19 cellular contexts compared by ENCODE assay signal in genomic region chr2:233255151-233255550, GRCh38.
DNase-seq lines count a peak whose midpoint lies in the region; TF ChIP-seq lines count a peak whose summit lies in the region.
"Had no signal": no experiment of that assay in that cellular context is flagged by ENCODE, and none has a peak within 500 bp of the region (broad histone marks: within the 10 kb centered on the region; RNA-seq: fewer than 3 reads in every experiment).

No MANE protein-coding gene starts in this region.

- H3K36me3 Mint-ChIP-seq in activated T-cell treated with anti-CD3 and anti-CD28 coated beads, Interleukin-2, amount 50 U/mL, for 24 hours (ENCODE audit: low read depth), result peaks cover 76% of the 10 kb centered on the region

- peak overlapping the region; percentile 94 for H3K4me2 ChIP-seq in Loucy (ENCODE audit: low read depth, low read length, poor library complexity, severe bottlenecking)

- H3K9ac ChIP-seq in Loucy (ENCODE audit: low read depth, low read length, poor library complexity, severe bottlenecking), result no peak overlapping the region
- no peak overlapping the region for H3K9ac ChIP-seq in rectal smooth muscle tissue (ENCODE audit: low read length)

- H3K36me3 ChIP-seq in Loucy (ENCODE audit: insufficient read depth, low read length), result peaks cover 35% of the 10 kb centered on the region; the same call in 1 of the 2 replicates
- H3K36me3 ChIP-seq in rectal smooth muscle tissue (ENCODE audit: control insufficient read depth, insufficient read depth, low read length), result peaks cover 8% of the 10 kb centered on the region

- in situ Hi-C loops in GM13977 (cut with MboI; ENCODE audit: low pct_unique_long_range_greater_than_20kb, low sequenced_read_pairs, unreplicated experiment), result loop anchor here (25.0 kb wide), 1 partner anchor 393 kb away; the partner anchor contains the start of gene SNORC

- H3K4me3 Mint-ChIP-seq in activated T-cell treated with anti-CD3 and anti-CD28 coated beads, Interleukin-2, amount 50 U/mL, for 24 hours, result no peak overlapping the region

- H4K20me1 ChIP-seq in Loucy (ENCODE audit: insufficient read depth, low read length, poor library complexity, severe bottlenecking), result peaks cover 35% of the 10 kb centered on the region

- no peaks in the 10 kb centered on the region for H3K9me2 ChIP-seq in Loucy (replicated peaks; ENCODE audit: low read depth, low read length)

- no peaks in the 10 kb centered on the region for H3K27me3 Mint-ChIP-seq in activated T-cell treated with anti-CD3 and anti-CD28 coated beads, Interleukin-2, amount 50 U/mL, for 24 hours

- DNase-seq in activated T-cell treated with anti-CD3 and anti-CD28 coated beads, Interleukin-2, amount 50 U/mL, for 24 hours, result no peak
- no peak for DNase-seq in activated T-cell treated with anti-CD3 and anti-CD28 coated beads, Interleukin-2, amount 50 U/mL, for 48 hours
- DNase-seq in fibroblast of pulmonary artery (ENCODE audit: low read depth) (peak; percentile 9), HUDEP-2 (lab: John Stamatoyannopoulos, UW; ENCODE audit: unreplicated experiment in 76 of 76) (no peak), GM13977 (ENCODE audit: low spot score) (no peak), amygdala (lab: John Stamatoyannopoulos, UW) (no peak)
- DNase-seq: ACHN; activated effector memory CD4-positive, alpha-beta T cell treated with Interleukin-2 at 50 U/mL for 16 hours; DMS79 treated with DMSO at 0.1 percent for 48 hours; IMR-90; MM.1S; NCI-H146; OCI-M1; SHP77; WERI-Rb-1 had no signal

- H3K27me3 ChIP-seq in Loucy (ENCODE audit: insufficient read depth, low read length, poor library complexity, severe bottlenecking), result no peaks in the 10 kb centered on the region
- H3K27me3 ChIP-seq in rectal smooth muscle tissue (ENCODE audit: control insufficient read depth, insufficient read depth, low read length), result no peaks in the 10 kb centered on the region

- peak overlapping the region; percentile 17 for H3K4me3 ChIP-seq in Loucy (ENCODE audit: low read length, poor library complexity, severe bottlenecking)
- no peak overlapping the region for H3K4me3 ChIP-seq in fibroblast of pulmonary artery (replicated peaks; ENCODE audit: low read depth, low read length)
- no peak overlapping the region for H3K4me3 ChIP-seq in rectal smooth muscle tissue (ENCODE audit: low read length)
- H3K4me3 ChIP-seq: skin epidermis had no signal

- H3K9me3 ChIP-seq in Loucy (ENCODE audit: insufficient read depth, low read depth, low read length), result no peaks in the 10 kb centered on the region

- TF ChIP-seq CTCF in Loucy (conservative IDR thresholded peaks at IDR 0.05; ENCODE audit: low read length), result no peak
- TF ChIP-seq CTCF in fibroblast of pulmonary artery (IDR thresholded peaks at IDR 0.05; ENCODE audit: low read length, missing control alignments), result no peak
- TF ChIP-seq CTCF in GM13977 (IDR thresholded peaks at IDR 0.05; ENCODE audit: extremely low read depth, insufficient read depth, missing control alignments), result no peak

- H3K4me1 ChIP-seq in Loucy (ENCODE audit: insufficient read depth, low read length, poor library complexity, severe bottlenecking) (peaks cover 43% of the 10 kb centered on the region), rectal smooth muscle tissue (ENCODE audit: control insufficient read depth, insufficient read depth, low read length) (peaks cover 5% of the 10 kb centered on the region)

- H3K9me3 Mint-ChIP-seq in activated T-cell treated with anti-CD3 and anti-CD28 coated beads, Interleukin-2, amount 50 U/mL, for 24 hours, result no peaks in the 10 kb centered on the region

- peak overlapping the region; percentile 67 for H3K27ac ChIP-seq in rectal smooth muscle tissue (ENCODE audit: low read depth, low read length)
- H3K27ac ChIP-seq: HL-60, skin epidermis, WERI-Rb-1 had no signal

- peaks cover 76% of the 10 kb centered on the region for H3K79me2 ChIP-seq in Loucy (ENCODE audit: insufficient read depth, low read length)

- no peak overlapping the region for H2AFZ ChIP-seq in Loucy (ENCODE audit: low read length)

- H3F3A ChIP-seq in Loucy (ENCODE audit: low read depth), result no peaks in the 10 kb centered on the region

- H3K27ac Mint-ChIP-seq in activated T-cell treated with anti-CD3 and anti-CD28 coated beads, Interleukin-2, amount 50 U/mL, for 24 hours, result peak overlapping the region; percentile 73

- H3K4me1 Mint-ChIP-seq in activated T-cell treated with anti-CD3 and anti-CD28 coated beads, Interleukin-2, amount 50 U/mL, for 24 hours (ENCODE audit: low read depth), result peaks cover 71% of the 10 kb centered on the region
